16 cellular contexts compared by ENCODE assay signal in genomic region chr19:3442487-3443071, GRCh38. TPM values are rescaled to one million over a fixed set of nuclear protein-coding genes. Genes with fewer than 3 reads are reported as not detected.
"Had no signal": no experiment of that assay in that cellular context is flagged by ENCODE, and none has a peak within 500 bp of the region (broad histone marks: within the 10 kb centered on the region; RNA-seq: fewer than 3 reads in every experiment).

No MANE protein-coding gene starts in this region.

- H3K27me3 ChIP-seq: tibial nerve had no signal

- H3K9ac ChIP-seq: SK-N-SH had no signal

- H3K4me2 ChIP-seq: SK-N-SH had no signal

- H3K4me3 ChIP-seq: tibial nerve had no signal

- H3K9me3 ChIP-seq: SK-N-SH, tibial nerve had no signal

- DNase-seq: activated CD4-positive, CD25-positive, alpha-beta regulatory T cell treated with anti-CD3 and anti-CD28 coated beads, Interleukin-2, amount 50 U/mL, for 72 hours; activated naive CD4-positive, alpha-beta T cell treated with Interleukin-2 at 50 U/mL for 16 hours; hypothalamus; nephron progenitor cell; stimulated activated CD4-positive, alpha-beta T cell treated with anti-CD3 and anti-CD28 coated beads, Interleukin-2, amount 100 ng/mL, for 48 hours; stimulated activated naive B cell treated with anti-CD40 and anti-IgM and Interleukin-4, amounts not matched to agents 10 μg/mL and 1 μg/mL and 100 μg/mL, for 72 hours; T-helper 1 cell; T1000 had no signal

- ATAC-seq: activated T-helper 17 cell treated with anti-CD3 and anti-CD28 coated beads, Interleukin-2, amount 50 U/mL, for 72 hours; esophagus mucosa; stimulated activated naive B cell treated with anti-CD40 and anti-IgM and Interleukin-4, amounts not matched to agents 10 μg/mL and 1 μg/mL and 100 μg/mL, for 72 hours had no signal

RNA-seq across cellular contexts. Expression of gene SMIM24, which starts 37.7 kb away (rescaled TPM):
- total RNA-seq: cardiac septum, esophagus mucosa, omental fat pad, pulmonary artery endothelial cell, tibial nerve had no signal

RNA-seq across cellular contexts. Expression of gene SMIM44, which starts 40.7 kb away (rescaled TPM):
- total RNA-seq: activated T-helper 17 cell treated with anti-CD3 and anti-CD28 coated beads, Interleukin-2, amount 50 U/mL, for 72 hours; cardiac septum; esophagus mucosa; liver; omental fat pad; pulmonary artery endothelial cell; tibial nerve had no signal
- polyA plus RNA-seq: liver, SK-N-SH had no signal
